ENCODE assay signal across 1 cellular context in genomic region chr5:172096184-172096941, GRCh38.
TF ChIP-seq lines count a peak whose summit lies in the region.

No MANE protein-coding gene starts in this region.

TF ChIP-seq in K562, 482 proteins besides CTCF, POLR2A, EP300 and RAD21:
- TF ChIP-seq BCOR (IDR thresholded peaks at IDR 0.05), result peak; percentile 67
- peak; percentile 75 for TF ChIP-seq ZFP36 (IDR thresholded peaks at IDR 0.05; ENCODE audit: low read depth, low read length, partially characterized antibody)
- TF ChIP-seq, protein P1, sequence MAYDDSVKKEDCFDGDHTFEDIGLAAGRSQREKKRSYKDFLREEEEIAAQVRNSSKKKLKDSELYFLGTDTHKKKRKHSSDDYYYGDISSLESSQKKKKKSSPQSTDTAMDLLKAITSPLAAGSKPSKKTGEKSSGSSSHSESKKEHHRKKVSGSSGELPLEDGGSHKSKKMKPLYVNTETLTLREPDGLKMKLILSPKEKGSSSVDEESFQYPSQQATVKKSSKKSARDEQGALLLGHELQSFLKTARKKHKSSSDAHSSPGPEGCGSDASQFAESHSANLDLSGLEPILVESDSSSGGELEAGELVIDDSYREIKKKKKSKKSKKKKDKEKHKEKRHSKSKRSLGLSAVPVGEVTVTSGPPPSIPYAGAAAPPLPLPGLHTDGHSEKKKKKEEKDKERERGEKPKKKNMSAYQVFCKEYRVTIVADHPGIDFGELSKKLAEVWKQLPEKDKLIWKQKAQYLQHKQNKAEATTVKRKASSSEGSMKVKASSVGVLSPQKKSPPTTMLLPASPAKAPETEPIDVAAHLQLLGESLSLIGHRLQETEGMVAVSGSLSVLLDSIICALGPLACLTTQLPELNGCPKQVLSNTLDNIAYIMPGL (CRISPR knock-in tag; IDR thresholded peaks at IDR 0.05), result no peak
TF ChIP-seq in K562: peak in this region for 2.
